ENCODE assay signal across 20 cellular contexts in genomic region chr12:38484821-38485220, GRCh38.
A peak's percentile ranks its signal among the peaks of the same experiment; 100 is the strongest.
DNase-seq lines count a peak whose midpoint lies in the region; ATAC-seq and TF ChIP-seq lines count a peak whose summit lies in the region.
"Had no signal": no experiment of that assay in that cellular context is flagged by ENCODE, and none has a peak within 500 bp of the region (broad histone marks: within the 10 kb centered on the region; RNA-seq: fewer than 3 reads in every experiment).

No MANE protein-coding gene starts in this region.

- in situ Hi-C loops in GM13977 (cut with MboI; ENCODE audit: low pct_unique_long_range_greater_than_20kb, low sequenced_read_pairs, unreplicated experiment) = no loop called here

- H2AFZ ChIP-seq in GM23338 = no peak overlapping the region

- H3K79me2 ChIP-seq in GM23338 (replicated peaks; ENCODE audit: insufficient read depth) = no peaks in the 10 kb centered on the region

- POLR2A ChIA-PET in CD8-positive, alpha-beta memory T cell (lab: Charles Lee) = no interaction called here

- ATAC-seq in GM23338 = no peak
- ATAC-seq: A549 had no signal

- CTCF ChIA-PET in CD8-positive, alpha-beta memory T cell (lab: Charles Lee) = no interaction called here

- H3K27ac ChIP-seq in GM23338 (ENCODE audit: low read depth) (no peak overlapping the region), HUES6 (ENCODE audit: low read depth, low read length) (0 out of 2 replicates have a peak overlapping the region, but pooled peaks have one; percentile 36), iPS-18a (ENCODE audit: low read length) (no peak overlapping the region)
- H3K27ac ChIP-seq in CD8-positive, alpha-beta memory T cell (ENCODE audit: low read depth, low read length) = no peak overlapping the region
- H3K27ac ChIP-seq: A549; BLaER1 treated with 17β-estradiol and CSF1 and Interleukin-3, amounts not matched to agents 10 nM and 100 nM had no signal

- H3K36me3 ChIP-seq in GM23338 (ENCODE audit: insufficient read depth) (no peaks in the 10 kb centered on the region), HUES6 (ENCODE audit: control insufficient read depth, insufficient read depth, low read length) (no peaks in the 10 kb centered on the region), iPS-18a (ENCODE audit: control insufficient read depth, low read depth, low read length) (no peaks in the 10 kb centered on the region)
- H3K36me3 ChIP-seq in CD8-positive, alpha-beta memory T cell (ENCODE audit: insufficient read depth, low read length) = no peaks in the 10 kb centered on the region
- H3K36me3 ChIP-seq: BE2C; BLaER1 treated with 17β-estradiol and CSF1 and Interleukin-3, amounts not matched to agents 10 nM and 100 nM had no signal

- TF ChIP-seq CTCF in GM23338 (conservative IDR thresholded peaks at IDR 0.05; ENCODE audit: low read depth in 2 of 2) (no peak), GM13977 (IDR thresholded peaks at IDR 0.05; ENCODE audit: extremely low read depth, insufficient read depth, missing control alignments) (no peak)

- H3K27me3 ChIP-seq in GM23338 (ENCODE audit: insufficient read depth) (no peaks in the 10 kb centered on the region), HUES6 (ENCODE audit: control insufficient read depth, insufficient read depth, low read length) (no peaks in the 10 kb centered on the region), iPS-18a (ENCODE audit: control insufficient read depth, insufficient read depth, low read length) (no peaks in the 10 kb centered on the region)
- H3K27me3 ChIP-seq in CD8-positive, alpha-beta memory T cell (ENCODE audit: insufficient read depth, low read length, poor library complexity, severe bottlenecking) = no peaks in the 10 kb centered on the region
- H3K27me3 ChIP-seq: BE2C; BLaER1 treated with 17β-estradiol and CSF1 and Interleukin-3, amounts not matched to agents 10 nM and 100 nM had no signal

- no peaks in the 10 kb centered on the region for H3K9me3 ChIP-seq in HUES6 (ENCODE audit: control insufficient read depth, insufficient read depth, low read depth, low read length)
- no peaks in the 10 kb centered on the region for H3K9me3 ChIP-seq in iPS-18a (ENCODE audit: control insufficient read depth, low read depth, low read length)
- no peaks in the 10 kb centered on the region for H3K9me3 ChIP-seq in CD8-positive, alpha-beta memory T cell (ENCODE audit: low read length)
- H3K9me3 ChIP-seq: A549; BE2C; BLaER1 treated with 17β-estradiol and CSF1 and Interleukin-3, amounts not matched to agents 10 nM and 100 nM had no signal

- no peaks in the 10 kb centered on the region for H3F3A ChIP-seq in GM23338 (replicated peaks; ENCODE audit: low read depth)

- no peaks in the 10 kb centered on the region for H3K36me3 Mint-ChIP-seq in GM23338 (ENCODE audit: low read depth)
- no peaks in the 10 kb centered on the region for H3K36me3 Mint-ChIP-seq in CD8-positive, alpha-beta memory T cell
- H3K36me3 Mint-ChIP-seq: CD14-positive monocyte had no signal

- peaks cover 46% of the 10 kb centered on the region for H3K4me1 Mint-ChIP-seq in GM23338
- H3K4me1 Mint-ChIP-seq in CD8-positive, alpha-beta memory T cell = no peaks in the 10 kb centered on the region

- peak overlapping the region; percentile 22 for H3K4me3 ChIP-seq in GM23338
- no peak overlapping the region for H3K4me3 ChIP-seq in HUES6 (ENCODE audit: low read depth, low read length)
- H3K4me3 ChIP-seq in iPS-18a (ENCODE audit: low read length) = peak overlapping the region; percentile 10
- no peak overlapping the region for H3K4me3 ChIP-seq in CD8-positive, alpha-beta memory T cell (ENCODE audit: low read length)
- H3K4me3 ChIP-seq: A549; BLaER1 treated with 17β-estradiol and CSF1 and Interleukin-3, amounts not matched to agents 10 nM and 100 nM had no signal

- no peak overlapping the region for H3K9ac ChIP-seq in HUES6 (ENCODE audit: low read length)
- H3K9ac ChIP-seq in iPS-18a (ENCODE audit: low read length) = peak overlapping the region; percentile 19
- H3K9ac ChIP-seq: BLaER1 treated with 17β-estradiol and CSF1 and Interleukin-3, amounts not matched to agents 10 nM and 100 nM had no signal

- H4K20me1 ChIP-seq in GM23338 (replicated peaks; ENCODE audit: insufficient read depth) = no peaks in the 10 kb centered on the region
- H4K20me1 ChIP-seq: BLaER1 treated with 17β-estradiol and CSF1 and Interleukin-3, amounts not matched to agents 10 nM and 100 nM had no signal

- H3K9me2 ChIP-seq in GM23338 (ENCODE audit: insufficient read depth) = no peaks in the 10 kb centered on the region

- peak overlapping the region; percentile 63 for H3K4me2 ChIP-seq in GM23338
- H3K4me2 ChIP-seq: A549; BLaER1 treated with 17β-estradiol and CSF1 and Interleukin-3, amounts not matched to agents 10 nM and 100 nM had no signal

- H3K27ac Mint-ChIP-seq in GM23338 = peak overlapping the region; percentile 51; the same call in 1 of the 2 replicates
- H3K27ac Mint-ChIP-seq in CD8-positive, alpha-beta memory T cell = no peak overlapping the region
- H3K27ac Mint-ChIP-seq: CD14-positive monocyte; CD4-positive, alpha-beta T cell had no signal

- H3K9me3 Mint-ChIP-seq in GM23338 = no peaks in the 10 kb centered on the region; the same call in 2 of the 3 replicates
- peaks cover 0 to 5% (median 0%) of the 10 kb centered on the region in 5 donors for H3K9me3 Mint-ChIP-seq in CD8-positive, alpha-beta memory T cell
- H3K9me3 Mint-ChIP-seq: CD14-positive monocyte, H9 had no signal

- H3K4me1 ChIP-seq in GM23338 (ENCODE audit: insufficient read depth) = peaks cover 45% of the 10 kb centered on the region
- peaks cover 19% of the 10 kb centered on the region for H3K4me1 ChIP-seq in HUES6 (ENCODE audit: control insufficient read depth, insufficient read depth, low read length)
- H3K4me1 ChIP-seq in iPS-18a (ENCODE audit: control insufficient read depth, low read depth, low read length) = peaks cover 37% of the 10 kb centered on the region
- H3K4me1 ChIP-seq in CD8-positive, alpha-beta memory T cell (ENCODE audit: insufficient read depth, low read length) = no peaks in the 10 kb centered on the region
- H3K4me1 ChIP-seq: A549, BE2C had no signal

- no peak overlapping the region for H3K4me3 Mint-ChIP-seq in GM23338
- H3K4me3 Mint-ChIP-seq in CD8-positive, alpha-beta memory T cell = no peak overlapping the region
- H3K4me3 Mint-ChIP-seq: CD14-positive monocyte; CD4-positive, alpha-beta T cell had no signal

- no peak for DNase-seq in GM23338 (ENCODE audit: low spot score)
- DNase-seq in SK-N-DZ (ENCODE audit: low spot score) = peak; percentile 32
- no peak for DNase-seq in CD8-positive, alpha-beta memory T cell
- no peak for DNase-seq in GM13977 (ENCODE audit: low spot score)
- no peak for DNase-seq in SKM-1 treated with dmso at 0.1 percent for 144 hours (lab: John Stamatoyannopoulos, UW; ENCODE audit: unreplicated experiment)
- DNase-seq: 8988T; ACHN; AML-193; BE2C; Calu3; CD4-positive, alpha-beta T cell; COR-L47; DMS53; DND-41; H9 had no signal

- H3K27me3 Mint-ChIP-seq in GM23338 (ENCODE audit: insufficient read depth, low read depth, poor library complexity) = no peaks in the 10 kb centered on the region
- H3K27me3 Mint-ChIP-seq in CD8-positive, alpha-beta memory T cell = no peaks in the 10 kb centered on the region
- H3K27me3 Mint-ChIP-seq: CD4-positive, alpha-beta T cell had no signal

TF ChIP-seq in GM23338, 12 proteins besides CTCF, POLR2A, EP300 and RAD21:
- TF ChIP-seq ZNF114 (CRISPR knock-in tag; IDR thresholded peaks at IDR 0.05) (no peak), STAT1 (IDR thresholded peaks at IDR 0.05; ENCODE audit: unreplicated experiment) (no peak)

Comparison
In these comparisons a context has a peak if more than half of its experiments do, and no peak if none do; other contexts are left out.
1. H3K4me3 ChIP-seq: peak in GM23338 (single experiment) and iPS-18a (single experiment); none in HUES6 (single experiment) and CD8-positive, alpha-beta memory T cell (single experiment).